In genomic region chr1:944341-945325, GRCh38 we compare ENCODE assay signal across 12 cellular contexts. TPM values are rescaled to one million over a fixed set of nuclear protein-coding genes. Genes with fewer than 3 reads are reported as not detected.
DNase-seq lines count a peak whose midpoint lies in the region; ATAC-seq and TF ChIP-seq lines count a peak whose summit lies in the region.
"Had no signal": no experiment of that assay in that cellular context is flagged by ENCODE, and none has a peak within 500 bp of the region (broad histone marks: within the 10 kb centered on the region; RNA-seq: fewer than 3 reads in every experiment).

No MANE protein-coding gene starts in this region.

- H3K9me3 ChIP-seq in SJCRH30 (replicated peaks), result no peaks in the 10 kb centered on the region

- peaks cover 40% of the 10 kb centered on the region for H3K36me3 ChIP-seq in SJCRH30

- CTCF ChIA-PET in T-cell (lab: Charles Lee) (no interaction called here), HEK293T (lab: Yijun Ruan, JAX) (interaction anchor here (0.7 to 1.1 kb wide), 2 partner anchors 32 to 119 kb away, joined by 3 to 5 read pairs; no protein-coding TSS in a partner anchor)

- no peak for TF ChIP-seq CTCF in fibroblast of mammary gland (conservative IDR thresholded peaks at IDR 0.05; ENCODE audit: control insufficient read depth, insufficient read depth, low read depth, low read length)

- H3K27ac Mint-ChIP-seq in T-cell, result no peak overlapping the region

- peak overlapping the region; percentile 3; the same call in 1 of the 2 replicates for H3K27ac ChIP-seq in SJCRH30

- peaks cover 5 to 12% (median 9%) of the 10 kb centered on the region in 3 donors for H3K4me1 Mint-ChIP-seq in T-cell

- POLR2A ChIA-PET in T-cell (lab: Charles Lee), result no interaction called here
- POLR2A ChIA-PET in HEK293T (lab: Yijun Ruan, JAX), result interaction anchor here (0.9 to 7.5 kb wide), 8 partner anchors 14 to 40 kb away, joined by 3 to 61 read pairs (median 4); partner anchors contain the start of genes KLHL17, NOC2L and SAMD11

- no peaks in the 10 kb centered on the region for H3K27me3 ChIP-seq in SJCRH30

- ATAC-seq in T-cell (replicated peaks in 1 of 4), result no peak
- ATAC-seq in HG03457 (IDR thresholded peaks at IDR 0.05; ENCODE audit: unreplicated experiment), result no peak

- H3K27me3 Mint-ChIP-seq in T-cell, result peaks cover 3 to 12% of the 10 kb centered on the region in 2 donors

- DNase-seq in H4 (ENCODE audit: low spot score), result peak; percentile 59
- DNase-seq in SJCRH30, result peak; percentile 77 to 78
- peak; percentile 52 for DNase-seq in fibroblast of mammary gland (ENCODE audit: low read depth)
- DNase-seq in retina, result peak; percentile 81
- no peak for DNase-seq in T-cell
- DNase-seq in A172 (ENCODE audit: low spot score), result no peak
- DNase-seq in HEK293T (ENCODE audit: extremely low spot score), result no peak
- DNase-seq: activated CD4-positive, CD25-positive, alpha-beta regulatory T cell treated with anti-CD3 and anti-CD28 coated beads, Interleukin-2, amount 50 U/mL, for 72 hours; activated gamma-delta T cell treated with Interleukin-2 at 50 U/mL for 16 hours; NCI-H1092 treated with DMSO at 0.1 percent for 48 hours; trophoblast cell had no signal

- peaks cover 29% of the 10 kb centered on the region for H3K4me1 ChIP-seq in SJCRH30

- no peaks in the 10 kb centered on the region for H3K9me3 Mint-ChIP-seq in T-cell

- H3K4me3 ChIP-seq in SJCRH30 (no peak overlapping the region), fibroblast of mammary gland (ENCODE audit: control insufficient read depth, low read depth, low read length) (no peak overlapping the region)

- no peak overlapping the region for H3K4me3 Mint-ChIP-seq in T-cell

- peaks cover 27% of the 10 kb centered on the region for H3K36me3 Mint-ChIP-seq in T-cell

TF ChIP-seq in HEK293T, 16 proteins besides CTCF, POLR2A, EP300 and RAD21:
- TF ChIP-seq FOXM1 (IDR thresholded peaks at IDR 0.05; ENCODE audit: borderline replicate concordance), result no peak
- no peak for TF ChIP-seq FOXA1 (IDR thresholded peaks at IDR 0.05)
- no peak for TF ChIP-seq FOXK2 (IDR thresholded peaks at IDR 0.05)
- no peak for TF ChIP-seq LEF1 (IDR thresholded peaks at IDR 0.05; ENCODE audit: borderline replicate concordance)
- TF ChIP-seq SUZ12 (IDR thresholded peaks at IDR 0.05), result no peak
- TF ChIP-seq ELF4 (IDR thresholded peaks at IDR 0.05), result no peak
- TF ChIP-seq PKNOX1 (IDR thresholded peaks at IDR 0.05), result no peak
- TF ChIP-seq ARNT (IDR thresholded peaks at IDR 0.05), result no peak
- no peak for TF ChIP-seq TARDBP (IDR thresholded peaks at IDR 0.05)
- TF ChIP-seq CTBP1 (IDR thresholded peaks at IDR 0.05; ENCODE audit: borderline replicate concordance), result no peak
- no peak for TF ChIP-seq L3MBTL2 (conservative IDR thresholded peaks at IDR 0.05)
- no peak for TF ChIP-seq ZNF384 (IDR thresholded peaks at IDR 0.05)

RNA-seq across cellular contexts. Expression of gene NOC2L, which starts 14.4 kb away (rescaled TPM):
- 78.4 and 90.7 TPM in 2 replicates for total RNA-seq in H4 (2014; rRNA removed; shearing (Covaris generic))
- 147 and 150 TPM in 2 replicates for total RNA-seq in SJCRH30 (2014; rRNA removed; shearing (Covaris generic))
- 10 to 100 TPM; 58.7 to 92.2 (median 83.4) TPM for total RNA-seq in T-cell
- 68.7 and 72.8 TPM in 2 replicates for total RNA-seq in A172 (2014; rRNA removed; shearing (Covaris generic))

RNA-seq across cellular contexts. Expression of gene KLHL17, which starts 15.8 kb away (rescaled TPM):
- 1.9 and 5.7 TPM in 2 replicates for total RNA-seq in H4 (2014; rRNA removed; shearing (Covaris generic))
- 8.4 and 15.1 TPM in 2 replicates for total RNA-seq in SJCRH30 (2014; rRNA removed; shearing (Covaris generic))
- total RNA-seq in T-cell, result 10 to 100 TPM; 17.5 to 45.3 (median 37.1) TPM
- total RNA-seq in A172 (2014; rRNA removed; shearing (Covaris generic)), result 2.9 and 8.0 TPM in 2 replicates

RNA-seq across cellular contexts. Expression of gene SAMD11, which starts 20.9 kb away (rescaled TPM):
- 39.7 and 116 TPM in 2 replicates for total RNA-seq in H4 (2014; rRNA removed; shearing (Covaris generic))
- 39.0 and 39.2 TPM in 2 replicates for total RNA-seq in SJCRH30 (2014; rRNA removed; shearing (Covaris generic))
- total RNA-seq in T-cell, result under 1 TPM in 3 of 5 donors, not detected in 2; 0.32 to 0.70 (median 0.53) TPM
- 37.0 and 62.7 TPM in 2 replicates for total RNA-seq in A172 (2014; rRNA removed; shearing (Covaris generic))

RNA-seq across cellular contexts. Expression of gene PLEKHN1, which starts 21.6 kb away (rescaled TPM):
- total RNA-seq in H4 (2014; rRNA removed; shearing (Covaris generic)), result 0.08 and 1.2 TPM in 2 replicates
- 0.04 and 0.05 TPM in 2 replicates for total RNA-seq in SJCRH30 (2014; rRNA removed; shearing (Covaris generic))
- 1 to 10 TPM in 4 of 5 donors, under 1 TPM in 1; 0.30 to 9.9 (median 7.3) TPM for total RNA-seq in T-cell
- total RNA-seq in A172 (2014; rRNA removed; shearing (Covaris generic)), result 0.62 and 0.93 TPM in 2 replicates

RNA-seq across cellular contexts. Expression of gene PERM1, which starts 37.3 kb away (rescaled TPM):
- total RNA-seq in H4 (2014; rRNA removed; shearing (Covaris generic)), result 0.19 TPM in 1 of 2 replicates, not detected in the other
- total RNA-seq in SJCRH30 (2014; rRNA removed; shearing (Covaris generic)), result 0.13 TPM in 1 of 2 replicates, not detected in the other
- not detected for total RNA-seq in T-cell
- 0.29 TPM in 1 of 2 replicates, not detected in the other for total RNA-seq in A172 (2014; rRNA removed; shearing (Covaris generic))

Comparison
In these comparisons a context has a peak if more than half of its experiments do, and no peak if none do; other contexts are left out.
1. DNase-seq: peak in H4 (single experiment), SJCRH30 (2 of 2), fibroblast of mammary gland (single experiment) and retina (single experiment); none in T-cell (0 of 34), A172 (single experiment) and HEK293T (single experiment).
2. RNA of gene SAMD11, which starts 20.9 kb away (total RNA-seq): 37.0 to 62.7 TPM in A172, 39.7 to 116 TPM in H4 and 39.0 to 39.2 TPM in SJCRH30; 0.32 to 0.70 TPM in T-cell; every median in the first group is over 10 times any median in the second.